ENCODE assay signal across 1 cellular context in genomic region chr19:16117594-16118033, GRCh38.
TF ChIP-seq lines count a peak whose summit lies in the region.

No MANE protein-coding gene starts in this region.

TF ChIP-seq in HCT116, 20 proteins besides CTCF, POLR2A, EP300 and RAD21 (continued from another document):
- TF ChIP-seq MAX (IDR thresholded peaks at IDR 0.05) (no peak), CBX3 (IDR thresholded peaks at IDR 0.05; ENCODE audit: low read depth) (no peak), REST (IDR thresholded peaks at IDR 0.05; ENCODE audit: low read depth) (no peak), ZFX (IDR thresholded peaks at IDR 0.05) (no peak), POLR2AphosphoS5 (IDR thresholded peaks at IDR 0.05; ENCODE audit: low read depth, low read length) (no peak)
